ENCODE assay signal across 8 cellular contexts in genomic region chr3:48428863-48429415, GRCh38. TPM values are rescaled to one million over a fixed set of nuclear protein-coding genes. Genes with fewer than 3 reads are reported as not detected.
DNase-seq lines count a peak whose midpoint lies in the region; ATAC-seq and TF ChIP-seq lines count a peak whose summit lies in the region.

No MANE protein-coding gene starts in this region.

- H3K79me1 ChIP-seq in H9 (ENCODE audit: insufficient read depth, low read depth, low read length, poor library complexity, severe bottlenecking) = no peaks in the 10 kb centered on the region

- H3K36me3 Mint-ChIP-seq in CD14-positive monocyte = peaks cover 20 to 26% of the 10 kb centered on the region in 2 donors
- H3K36me3 Mint-ChIP-seq in H9 (ENCODE audit: insufficient read depth in 1 of 3, low read depth in 3 of 3) = peaks cover 16 to 43% (median 37%) of the 10 kb centered on the region in 3 experiments; a peak in 6 of 7 replicates
- H3K36me3 Mint-ChIP-seq in T-cell = peaks cover 4% of the 10 kb centered on the region
- H3K36me3 Mint-ChIP-seq in natural killer cell treated with Interleukin-12 subunit alpha and Interleukin-12 subunit beta and Interleukin-15 and Interleukin-18, amount 100 ng/mL, for 72 hours = no peaks in the 10 kb centered on the region

- no peak overlapping the region for H4K8ac ChIP-seq in H9 (replicated peaks; ENCODE audit: insufficient read length, low read depth, low read length)

- H4K20me1 ChIP-seq in H9 (ENCODE audit: control insufficient read depth, insufficient read depth, insufficient read length) = no peaks in the 10 kb centered on the region

- H3K23ac ChIP-seq in H9 (ENCODE audit: insufficient read length, low read depth, low read length) = no peak overlapping the region

- H4K91ac ChIP-seq in H9 (ENCODE audit: insufficient read length, low read depth, low read length) = no peak overlapping the region

- no peak overlapping the region for H2BK20ac ChIP-seq in H9 (ENCODE audit: low read depth, low read length, poor library complexity, severe bottlenecking)

- peak overlapping the region; percentile 65 for H3K4me2 ChIP-seq in H9 (ENCODE audit: insufficient read depth, insufficient read length, low read length)

- H3K9me3 Mint-ChIP-seq in CD14-positive monocyte (peaks cover 0 to 5% (median 0%) of the 10 kb centered on the region in 7 donors), H9 (no peaks in the 10 kb centered on the region), T-cell (no peaks in the 10 kb centered on the region)
- no peaks in the 10 kb centered on the region for H3K9me3 Mint-ChIP-seq in natural killer cell treated with Interleukin-12 subunit alpha and Interleukin-12 subunit beta and Interleukin-15 and Interleukin-18, amount 100 ng/mL, for 72 hours

- H2AK5ac ChIP-seq in H9 (ENCODE audit: insufficient read length, low read length) = no peak overlapping the region

- H3K27ac ChIP-seq in H9 (ENCODE audit: insufficient read length, low read depth, low read length) = no peak overlapping the region

- H3K4me3 Mint-ChIP-seq in CD14-positive monocyte = peak overlapping the region; percentile 70
- H3K4me3 Mint-ChIP-seq in H9 = peak overlapping the region; percentile 83 to 89
- H3K4me3 Mint-ChIP-seq in T-cell = peak overlapping the region in 2 of 3 donors; percentile 28 to 83
- H3K4me3 Mint-ChIP-seq in natural killer cell treated with Interleukin-12 subunit alpha and Interleukin-12 subunit beta and Interleukin-15 and Interleukin-18, amount 100 ng/mL, for 72 hours = peak overlapping the region; percentile 27

- peak overlapping the region; percentile 85; the same call in 1 of the 2 replicates for H3K14ac ChIP-seq in H9 (ENCODE audit: insufficient read depth, low read length)

- no peak overlapping the region for H3T11ph ChIP-seq in H9 (ENCODE audit: low read length)

- H4K5ac ChIP-seq in H9 (ENCODE audit: insufficient read length, low read depth, low read length) = no peak overlapping the region

- H3K4me3 ChIP-seq in fibroblast of pulmonary artery (replicated peaks; ENCODE audit: low read depth, low read length) = peak overlapping the region; percentile 63

- H3K4me1 Mint-ChIP-seq in CD14-positive monocyte (peaks cover 9% of the 10 kb centered on the region), H9 (peaks cover 58 to 60% of the 10 kb centered on the region in 2 experiments), T-cell (peaks cover 11 to 15% (median 11%) of the 10 kb centered on the region in 3 donors)
- H3K4me1 Mint-ChIP-seq in natural killer cell treated with Interleukin-12 subunit alpha and Interleukin-12 subunit beta and Interleukin-15 and Interleukin-18, amount 100 ng/mL, for 72 hours (ENCODE audit: low read depth in 2 of 2) = peaks cover 0 to 10% of the 10 kb centered on the region in 2 donors

- H3K27me3 Mint-ChIP-seq in CD14-positive monocyte (ENCODE audit: low read depth in 3 of 3) (peaks cover 24 to 38% (median 26%) of the 10 kb centered on the region in 3 donors), H9 (ENCODE audit: low read depth) (no peaks in the 10 kb centered on the region), T-cell (no peaks in the 10 kb centered on the region)
- H3K27me3 Mint-ChIP-seq in natural killer cell treated with Interleukin-12 subunit alpha and Interleukin-12 subunit beta and Interleukin-15 and Interleukin-18, amount 100 ng/mL, for 72 hours = no peaks in the 10 kb centered on the region

- no peak for DNase-seq in CD14-positive monocyte (ENCODE audit: low spot score)
- DNase-seq in H9 = peak; percentile 55
- peak in 5 of 34 experiments; percentile 3 to 29 (median 22) for DNase-seq in T-cell
- no peak for DNase-seq in fibroblast of pulmonary artery (ENCODE audit: low read depth)
- no peak for DNase-seq in natural killer cell treated with Interleukin-12 subunit alpha and Interleukin-12 subunit beta and Interleukin-15 and Interleukin-18, amount 100 ng/mL, for 72 hours (ENCODE audit: low spot score)
- no peak for DNase-seq in GF-D8 (lab: John Stamatoyannopoulos, UW)
- DNase-seq in NAMALWA (ENCODE audit: low spot score) = no peak
- no peak for DNase-seq in HEK293T (ENCODE audit: extremely low spot score)

- no peaks in the 10 kb centered on the region for H3K9me3 ChIP-seq in H9 (ENCODE audit: control insufficient read depth, low read depth, low read length)

- no peak overlapping the region for H2AFZ ChIP-seq in H9 (ENCODE audit: low read length)

- no peak overlapping the region; the same call in 1 of the 2 replicates for H3K4ac ChIP-seq in H9 (ENCODE audit: low read depth, low read length)

- TF ChIP-seq CTCF in CD14-positive monocyte (IDR thresholded peaks at IDR 0.05) (no peak), H9 (conservative IDR thresholded peaks at IDR 0.05) (no peak), fibroblast of pulmonary artery (IDR thresholded peaks at IDR 0.05; ENCODE audit: low read length, missing control alignments) (no peak)

- H2BK120ac ChIP-seq in H9 (ENCODE audit: low read depth, low read length, poor library complexity, severe bottlenecking) = no peak overlapping the region

- H2BK12ac ChIP-seq in H9 (ENCODE audit: insufficient read length, low read depth, low read length) = no peak overlapping the region

- no peak overlapping the region for H2BK5ac ChIP-seq in H9 (ENCODE audit: insufficient read length, low read length)

- no peak overlapping the region for H3K27ac Mint-ChIP-seq in CD14-positive monocyte
- H3K27ac Mint-ChIP-seq in H9 = peak overlapping the region in 1 of 3 experiments; percentile 97; a peak in 1 of 7 replicates
- H3K27ac Mint-ChIP-seq in T-cell = no peak overlapping the region
- no peak overlapping the region for H3K27ac Mint-ChIP-seq in natural killer cell treated with Interleukin-12 subunit alpha and Interleukin-12 subunit beta and Interleukin-15 and Interleukin-18, amount 100 ng/mL, for 72 hours

- peak; percentile 62 to 69 (median 66) for ATAC-seq in T-cell (replicated peaks in 1 of 4)
- peak; percentile 61 to 69 for ATAC-seq in natural killer cell treated with Interleukin-12 subunit alpha and Interleukin-12 subunit beta and Interleukin-15 and Interleukin-18, amount 100 ng/mL, for 72 hours

- H3K79me2 ChIP-seq in H9 (ENCODE audit: insufficient read depth, low read length) = peaks cover 35% of the 10 kb centered on the region; the same call in 1 of the 2 replicates

- peak overlapping the region; percentile 53 for H3K18ac ChIP-seq in H9 (ENCODE audit: insufficient read length, low read depth, low read length)

- H3K9ac ChIP-seq in H9 (ENCODE audit: extremely low read depth, insufficient read length, low read length) = peak overlapping the region; percentile 44

- H3K4me1 ChIP-seq in H9 (ENCODE audit: insufficient read depth, low read length) = peaks cover 13% of the 10 kb centered on the region; the same call in 1 of the 2 replicates

- H3K23me2 ChIP-seq in H9 (ENCODE audit: insufficient read length, low read depth, low read length, poor library complexity, severe bottlenecking) = peaks cover 13% of the 10 kb centered on the region

- H3K27me3 ChIP-seq in H9 (ENCODE audit: insufficient read depth, low read length) = no peaks in the 10 kb centered on the region

- WGBS in H9 (ENCODE audit: extremely low coverage, insufficient read length, low lambda C conversion rate) = no CpG with 5 or more reads among the region's 65 CpGs

- CTCF ChIA-PET in T-cell (lab: Charles Lee) (no interaction called here), HEK293T (lab: Yijun Ruan, JAX) (no interaction called here)

- intact Hi-C loops in CD14-positive monocyte (cut with micrococcal nuclease) = no loop called here

- H2BK15ac ChIP-seq in H9 (ENCODE audit: low read depth, low read length) = no peak overlapping the region

- no peak overlapping the region for H3K56ac ChIP-seq in H9 (ENCODE audit: insufficient read length, low read depth, low read length)

- POLR2A ChIA-PET in T-cell (lab: Charles Lee) (no interaction called here), HEK293T (lab: Yijun Ruan, JAX) (interaction anchor here (1.0 to 1.7 kb wide), 4 partner anchors 10 to 17 kb away, joined by 3 to 8 read pairs (median 6); partner anchors contain the start of genes ATRIP, CCDC51 and TMA7)

TF ChIP-seq in HEK293T, 16 proteins besides CTCF, POLR2A, EP300 and RAD21:
- no peak for TF ChIP-seq FOXM1 (IDR thresholded peaks at IDR 0.05; ENCODE audit: borderline replicate concordance)
- TF ChIP-seq ELF4 (IDR thresholded peaks at IDR 0.05) = no peak
- TF ChIP-seq FOXA1 (IDR thresholded peaks at IDR 0.05) = no peak
- TF ChIP-seq FOXK2 (IDR thresholded peaks at IDR 0.05) = no peak
- TF ChIP-seq CTBP1 (IDR thresholded peaks at IDR 0.05; ENCODE audit: borderline replicate concordance) = no peak

RNA-seq across cellular contexts. Expression of gene PLXNB1, which starts 0.9 kb away (rescaled TPM):
- under 1 TPM in 1 of 2 donors, not detected in 1; 0.14 TPM for polyA plus RNA-seq in CD14-positive monocyte
- total RNA-seq in H9 (2021) (175 and 184 TPM in 2 replicates), T-cell (1 to 10 TPM; 2.5 to 6.9 (median 5.9) TPM)
- total RNA-seq in natural killer cell treated with Interleukin-12 subunit alpha and Interleukin-12 subunit beta and Interleukin-15 and Interleukin-18, amount 100 ng/mL, for 72 hours = 1 to 10 TPM; 5.9 to 9.6 TPM

RNA-seq across cellular contexts. Expression of gene CCDC51, which starts 11.0 kb away (rescaled TPM):
- 1 to 10 TPM; 5.4 to 5.9 TPM for polyA plus RNA-seq in CD14-positive monocyte
- 20.0 and 22.0 TPM in 2 replicates for total RNA-seq in H9 (2021)
- total RNA-seq in T-cell = 1 to 10 TPM; 5.0 to 7.9 (median 6.4) TPM
- total RNA-seq in natural killer cell treated with Interleukin-12 subunit alpha and Interleukin-12 subunit beta and Interleukin-15 and Interleukin-18, amount 100 ng/mL, for 72 hours = 10 to 100 TPM; 13.0 to 23.3 TPM

RNA-seq across cellular contexts. Expression of gene TMA7, which starts 11.1 kb away (rescaled TPM):
- 100 to 1,000 TPM; 478 to 559 TPM for polyA plus RNA-seq in CD14-positive monocyte
- total RNA-seq in H9 (2021) (305 and 309 TPM in 2 replicates), T-cell (100 to 1,000 TPM; 216 to 245 (median 229) TPM)
- total RNA-seq in natural killer cell treated with Interleukin-12 subunit alpha and Interleukin-12 subunit beta and Interleukin-15 and Interleukin-18, amount 100 ng/mL, for 72 hours = 100 to 1,000 TPM; 202 to 217 TPM

RNA-seq across cellular contexts. Expression of gene ATRIP, which starts 17.6 kb away (rescaled TPM):
- polyA plus RNA-seq in CD14-positive monocyte = 1 to 10 TPM; 1.8 to 2.8 TPM
- total RNA-seq in H9 (2021) (16.3 and 17.5 TPM in 2 replicates), T-cell (10 to 100 TPM in 3 of 5 donors, 1 to 10 TPM in 2; 7.8 to 14.9 (median 12.8) TPM)
- 10 to 100 TPM; 14.0 to 26.2 TPM for total RNA-seq in natural killer cell treated with Interleukin-12 subunit alpha and Interleukin-12 subunit beta and Interleukin-15 and Interleukin-18, amount 100 ng/mL, for 72 hours

RNA-seq across cellular contexts. Expression of gene FBXW12, which starts 56.9 kb away (rescaled TPM):
- polyA plus RNA-seq in CD14-positive monocyte = not detected
- 0.59 and 0.74 TPM in 2 replicates for total RNA-seq in H9 (2021)
- total RNA-seq in T-cell = not detected
- total RNA-seq in natural killer cell treated with Interleukin-12 subunit alpha and Interleukin-12 subunit beta and Interleukin-15 and Interleukin-18, amount 100 ng/mL, for 72 hours = not detected

Comparison
In these comparisons a context has a peak if more than half of its experiments do, and no peak if none do; other contexts are left out.
1. H3K4me3 Mint-ChIP-seq: peak in every context shown above with its lines; median percentile 86 in H9; 70 in CD14-positive monocyte; 56 in T-cell; 27 in natural killer cell treated with Interleukin-12 subunit alpha and Interleukin-12 subunit beta and Interleukin-15 and Interleukin-18, amount 100 ng/mL, for 72 hours.
2. RNA of gene PLXNB1, which starts 0.9 kb away (total RNA-seq): 175 to 184 TPM in H9; 5.9 to 9.6 TPM in natural killer cell treated with Interleukin-12 subunit alpha and Interleukin-12 subunit beta and Interleukin-15 and Interleukin-18, amount 100 ng/mL, for 72 hours and 2.5 to 6.9 TPM in T-cell; every median in the first group is over 10 times any median in the second.